In genomic region chr4:147328756-147329446, GRCh38 we compare ENCODE assay signal across 18 cellular contexts.
"Had no signal": no experiment of that assay in that cellular context is flagged by ENCODE, and none has a peak within 500 bp of the region (broad histone marks: within the 10 kb centered on the region; RNA-seq: fewer than 3 reads in every experiment).

No MANE protein-coding gene starts in this region.

- H3K27ac ChIP-seq: ascending aorta, body of pancreas, PC-9, SK-N-MC had no signal

- H3K27me3 ChIP-seq: ascending aorta, body of pancreas, MG63 had no signal

- ATAC-seq: activated CD8-positive, alpha-beta T cell treated with anti-CD3 and anti-CD28 coated beads for 36 hours; activated T-cell treated with anti-CD3 and anti-CD28 coated beads, Interleukin-2, amount 50 U/mL, for 72 hours; body of pancreas had no signal

- H3K4me1 ChIP-seq: body of pancreas had no signal

- H3K27ac Mint-ChIP-seq: activated CD8-positive, alpha-beta T cell treated with anti-CD3 and anti-CD28 coated beads for 36 hours; activated naive CD4-positive, alpha-beta T cell treated with anti-CD3 and anti-CD28 coated beads, Interleukin-2, amount 50 U/mL, for 24 hours; activated T-cell treated with anti-CD3 and anti-CD28 coated beads, Interleukin-2, amount 50 U/mL, for 72 hours had no signal

- DNase-seq: activated CD4-positive, alpha-beta T cell treated with anti-CD3 and anti-CD28 coated beads for 4 hours; activated CD8-positive, alpha-beta memory T cell treated with anti-CD3 and anti-CD28 coated beads, Interleukin-2, amount 50 U/mL, for 4 hours; activated CD8-positive, alpha-beta T cell treated with anti-CD3 and anti-CD28 coated beads for 36 hours; activated naive CD4-positive, alpha-beta T cell; activated T-cell treated with anti-CD3 and anti-CD28 coated beads, Interleukin-2, amount 50 U/mL, for 72 hours; body of pancreas; MG63; MV-4-11; NCI-H1092 treated with DMSO at 0.1 percent for 48 hours; NCI-H1417 treated with DMSO at 0.1 percent for 48 hours; NCI-H1694 treated with DMSO at 0.1 percent for 48 hours; NCI-H2029 treated with DMSO at 0.1 percent for 48 hours; NCI-H524; PC-9; T-helper 1 cell had no signal

- H3K9me3 ChIP-seq: ascending aorta, body of pancreas, MG63 had no signal

- H3K4me3 ChIP-seq: ascending aorta, body of pancreas, MG63, PC-9, SK-N-MC had no signal

- H3K4me1 Mint-ChIP-seq: activated naive CD4-positive, alpha-beta T cell treated with anti-CD3 and anti-CD28 coated beads, Interleukin-2, amount 50 U/mL, for 24 hours had no signal

- H3K36me3 ChIP-seq: ascending aorta, MG63 had no signal

- H3K9me3 Mint-ChIP-seq: activated CD8-positive, alpha-beta T cell treated with anti-CD3 and anti-CD28 coated beads for 36 hours; activated naive CD4-positive, alpha-beta T cell treated with anti-CD3 and anti-CD28 coated beads, Interleukin-2, amount 50 U/mL, for 24 hours; activated T-cell treated with anti-CD3 and anti-CD28 coated beads, Interleukin-2, amount 50 U/mL, for 72 hours had no signal

- H3K36me3 Mint-ChIP-seq: activated naive CD4-positive, alpha-beta T cell treated with anti-CD3 and anti-CD28 coated beads, Interleukin-2, amount 50 U/mL, for 24 hours had no signal

- H3K4me3 Mint-ChIP-seq: activated CD8-positive, alpha-beta T cell treated with anti-CD3 and anti-CD28 coated beads for 36 hours; activated naive CD4-positive, alpha-beta T cell treated with anti-CD3 and anti-CD28 coated beads, Interleukin-2, amount 50 U/mL, for 24 hours; activated T-cell treated with anti-CD3 and anti-CD28 coated beads, Interleukin-2, amount 50 U/mL, for 72 hours had no signal
